ENCODE assay signal across 18 cellular contexts in the genomic region with DNA sequence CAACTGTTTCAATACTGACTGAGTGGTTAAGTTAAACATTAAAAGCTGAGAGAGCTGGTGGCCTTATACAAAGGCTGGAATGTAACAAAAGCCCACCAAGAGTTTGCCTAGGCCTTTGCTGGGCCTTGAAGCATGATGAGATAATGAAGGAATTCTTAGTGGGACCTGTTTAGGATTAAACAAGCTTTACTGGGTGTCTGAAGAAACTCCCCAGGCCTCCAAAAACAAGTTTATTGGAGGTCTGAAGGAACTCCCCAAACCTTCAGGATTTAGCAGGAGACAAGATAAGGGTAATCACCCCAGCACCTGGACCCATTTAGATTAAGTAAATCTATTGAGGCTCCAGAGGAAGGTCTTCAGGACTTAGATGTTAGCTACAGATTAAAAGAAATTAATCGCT. TPM values are rescaled to one million over a fixed set of nuclear protein-coding genes. Genes with fewer than 3 reads are reported as not detected.
DNase-seq lines count a peak whose midpoint lies in the region; ATAC-seq and TF ChIP-seq lines count a peak whose summit lies in the region.
"Had no signal": no experiment of that assay in that cellular context is flagged by ENCODE, and none has a peak within 500 bp of the region (broad histone marks: within the 10 kb centered on the region; RNA-seq: fewer than 3 reads in every experiment).

No MANE protein-coding gene starts in this region.

- H3K27ac ChIP-seq in uterus = no peak overlapping the region
- H3K27ac ChIP-seq: A549, C4-2B had no signal

- H3K4me3 Mint-ChIP-seq in nephron = no peak overlapping the region
- H3K4me3 Mint-ChIP-seq: CD4-positive, alpha-beta memory T cell; H9 had no signal

- H3K36me3 Mint-ChIP-seq in nephron (ENCODE audit: low read depth) = no peaks in the 10 kb centered on the region
- H3K36me3 Mint-ChIP-seq: CD4-positive, alpha-beta memory T cell had no signal

- peaks cover 58% of the 10 kb centered on the region for H3K4me1 Mint-ChIP-seq in nephron

- no peaks in the 10 kb centered on the region for H3K9me3 Mint-ChIP-seq in nephron
- H3K9me3 Mint-ChIP-seq: CD4-positive, alpha-beta memory T cell; H9 had no signal

- no peaks in the 10 kb centered on the region for H3K4me1 ChIP-seq in uterus
- H3K4me1 ChIP-seq: A549 had no signal

- no peak for TF ChIP-seq CTCF in nephron (IDR thresholded peaks at IDR 0.05; ENCODE audit: unreplicated experiment in 3 of 3)
- no peak for TF ChIP-seq CTCF in uterus (IDR thresholded peaks at IDR 0.05)

- H3K27me3 Mint-ChIP-seq in nephron (ENCODE audit: low read depth) = peaks cover 7% of the 10 kb centered on the region
- H3K27me3 Mint-ChIP-seq: CD4-positive, alpha-beta memory T cell had no signal

- no peak for TF ChIP-seq POLR2A in uterus (IDR thresholded peaks at IDR 0.05)

- ATAC-seq in GM21381 (IDR thresholded peaks at IDR 0.05; ENCODE audit: unreplicated experiment) = no peak
- ATAC-seq: A549, HepG2 had no signal

- intact Hi-C loops in uterus (cut with DNase I; ENCODE audit: low total_unique reads) = no loop called here

- H3K27me3 ChIP-seq in uterus = no peaks in the 10 kb centered on the region
- H3K27me3 ChIP-seq: BE2C had no signal

- no peaks in the 10 kb centered on the region for H3K36me3 ChIP-seq in uterus
- H3K36me3 ChIP-seq: BE2C had no signal

- no peak overlapping the region for H3K4me3 ChIP-seq in uterus
- H3K4me3 ChIP-seq: A549 had no signal

- H3K9me3 ChIP-seq in uterus = no peaks in the 10 kb centered on the region
- H3K9me3 ChIP-seq: A549, BE2C had no signal

- DNase-seq in NCI-H82 treated with DMSO at 0.1 percent for 48 hours (lab: John Stamatoyannopoulos, UW; ENCODE audit: unreplicated experiment) = peak; percentile 51
- peak; percentile 17 for DNase-seq in kidney tubule cell (ENCODE audit: low spot score)
- DNase-seq in stimulated activated naive CD4-positive, alpha-beta T cell (lab: John Stamatoyannopoulos, UW) = no peak
- DNase-seq in NCI-H510A treated with DMSO at 0.1 percent for 48 hours (lab: John Stamatoyannopoulos, UW) = no peak
- no peak for DNase-seq in uterus
- DNase-seq: BE2C; CD4-positive, alpha-beta memory T cell; DMS153; DMS79 treated with DMSO at 0.1 percent for 48 hours; EL; GDM1; GOT3; H9 had no signal

- peak overlapping the region; percentile 68 to 80 (median 78) for H3K27ac Mint-ChIP-seq in nephron
- H3K27ac Mint-ChIP-seq: H9 had no signal

RNA-seq across cellular contexts. Expression of gene PCARE, which starts 18.7 kb away (rescaled TPM):
- not detected for total RNA-seq in uterus
- total RNA-seq: CD4-positive, alpha-beta memory T cell; H9; HepG2 had no signal

RNA-seq across cellular contexts. Expression of gene CLIP4, which starts 59.6 kb away (rescaled TPM):
- total RNA-seq in uterus = 10 to 100 TPM; 24.1 to 48.7 (median 40.1) TPM

Comparison
In these comparisons a context has a peak if more than half of its experiments do, and no peak if none do; other contexts are left out.
1. DNase-seq: peak in NCI-H82 treated with DMSO at 0.1 percent for 48 hours (single experiment) and kidney tubule cell (single experiment); none in stimulated activated naive CD4-positive, alpha-beta T cell (0 of 6), NCI-H510A treated with DMSO at 0.1 percent for 48 hours (single experiment) and uterus (0 of 2).